Comparison of ENCODE assay signal across 15 cellular contexts in genomic region chr13:110338441-110339101, GRCh38. TPM values are rescaled to one million over a fixed set of nuclear protein-coding genes. Genes with fewer than 3 reads are reported as not detected.
DNase-seq lines count a peak whose midpoint lies in the region; ATAC-seq, FAIRE-seq and TF ChIP-seq lines count a peak whose summit lies in the region.
"Had no signal": no experiment of that assay in that cellular context is flagged by ENCODE, and none has a peak within 500 bp of the region (broad histone marks: within the 10 kb centered on the region; RNA-seq: fewer than 3 reads in every experiment).

No MANE protein-coding gene starts in this region.

- H3K4me3 ChIP-seq in astrocyte (ENCODE audit: insufficient read depth, low read depth, low read length) (no peak overlapping the region), WERI-Rb-1 (ENCODE audit: low read depth, low read length) (no peak overlapping the region)
- H3K4me3 ChIP-seq: HAP-1 had no signal

- H4K20me1 ChIP-seq in astrocyte (ENCODE audit: insufficient read depth, low read length): no peaks in the 10 kb centered on the region

- H3K27ac ChIP-seq in astrocyte (ENCODE audit: low read depth, low read length) (peak overlapping the region; percentile 99), WERI-Rb-1 (no peak overlapping the region)

- H3K4me1 Mint-ChIP-seq in astrocyte (ENCODE audit: low read depth, unreplicated experiment): peaks cover 86% of the 10 kb centered on the region
- peaks cover 19% of the 10 kb centered on the region for H3K4me1 Mint-ChIP-seq in activated CD8-positive, alpha-beta T cell treated with anti-CD3 and anti-CD28 coated beads, Interleukin-2, amount 10 ng/mL, durations not matched to agents 7 days and 5 days (ENCODE audit: low read depth)

- peak; percentile 74 for ATAC-seq in left ventricle myocardium superior
- no peak for ATAC-seq in activated CD8-positive, alpha-beta T cell treated with anti-CD3 and anti-CD28 coated beads, Interleukin-2, amount 10 ng/mL, durations not matched to agents 7 days and 5 days
- ATAC-seq: stimulated activated naive CD8-positive, alpha-beta T cell treated with anti-CD3 and anti-CD28 coated beads, Interleukin-15, amount 100 ng/mL, for 72 hours had no signal

- H3K36me3 ChIP-seq in astrocyte (ENCODE audit: insufficient read depth, low read length): peaks cover 10% of the 10 kb centered on the region
- no peaks in the 10 kb centered on the region for H3K36me3 ChIP-seq in WERI-Rb-1
- H3K36me3 ChIP-seq: BE2C, HAP-1 had no signal

- CTCF ChIA-PET in activated CD8-positive, alpha-beta T cell treated with anti-CD3 and anti-CD28 coated beads, Interleukin-2, amount 10 ng/mL, durations not matched to agents 7 days and 5 days (lab: Charles Lee): no interaction called here

- H3K79me2 ChIP-seq in astrocyte (ENCODE audit: insufficient read depth, low read length): peaks cover 75% of the 10 kb centered on the region

- H3K36me3 Mint-ChIP-seq in astrocyte (ENCODE audit: low read depth, unreplicated experiment): peaks cover 22% of the 10 kb centered on the region
- H3K36me3 Mint-ChIP-seq in activated CD8-positive, alpha-beta T cell treated with anti-CD3 and anti-CD28 coated beads, Interleukin-2, amount 10 ng/mL, durations not matched to agents 7 days and 5 days (ENCODE audit: low read depth): no peaks in the 10 kb centered on the region

- peaks cover 86% of the 10 kb centered on the region for H3K4me1 ChIP-seq in astrocyte (ENCODE audit: insufficient read depth, low read length)
- H3K4me1 ChIP-seq: BE2C, HAP-1 had no signal

- peak overlapping the region; percentile 52 for H3K4me3 Mint-ChIP-seq in astrocyte (ENCODE audit: unreplicated experiment)
- no peak overlapping the region for H3K4me3 Mint-ChIP-seq in activated CD8-positive, alpha-beta T cell treated with anti-CD3 and anti-CD28 coated beads, Interleukin-2, amount 10 ng/mL, durations not matched to agents 7 days and 5 days
- H3K4me3 Mint-ChIP-seq: stimulated activated naive CD8-positive, alpha-beta T cell treated with anti-CD3 and anti-CD28 coated beads, Interleukin-15, amount 100 ng/mL, for 72 hours had no signal

- H3K27me3 Mint-ChIP-seq in astrocyte (ENCODE audit: low read depth, unreplicated experiment): no peaks in the 10 kb centered on the region
- H3K27me3 Mint-ChIP-seq in activated CD8-positive, alpha-beta T cell treated with anti-CD3 and anti-CD28 coated beads, Interleukin-2, amount 10 ng/mL, durations not matched to agents 7 days and 5 days (ENCODE audit: low read depth): peaks cover 34% of the 10 kb centered on the region

- H3K27ac Mint-ChIP-seq in astrocyte (ENCODE audit: unreplicated experiment): peak overlapping the region; percentile 99
- H3K27ac Mint-ChIP-seq in activated CD8-positive, alpha-beta T cell treated with anti-CD3 and anti-CD28 coated beads, Interleukin-2, amount 10 ng/mL, durations not matched to agents 7 days and 5 days: no peak overlapping the region
- H3K27ac Mint-ChIP-seq: stimulated activated naive CD8-positive, alpha-beta T cell treated with anti-CD3 and anti-CD28 coated beads, Interleukin-15, amount 100 ng/mL, for 72 hours had no signal

- no peak for FAIRE-seq in astrocyte (lab: Jason Lieb, UNC)
- FAIRE-seq: frontal cortex, GM18507 had no signal

- H2AFZ ChIP-seq in astrocyte (ENCODE audit: low read depth, low read length): no peak overlapping the region

- TF ChIP-seq CTCF in astrocyte (IDR thresholded peaks at IDR 0.05; ENCODE audit: insufficient read depth, low read depth, low read length): no peak
- TF ChIP-seq CTCF in WERI-Rb-1 (IDR thresholded peaks at IDR 0.05; ENCODE audit: low read depth, low read length): no peak

- H3K9me3 Mint-ChIP-seq in astrocyte (ENCODE audit: unreplicated experiment): peaks cover 3% of the 10 kb centered on the region
- no peaks in the 10 kb centered on the region for H3K9me3 Mint-ChIP-seq in activated CD8-positive, alpha-beta T cell treated with anti-CD3 and anti-CD28 coated beads, Interleukin-2, amount 10 ng/mL, durations not matched to agents 7 days and 5 days (ENCODE audit: insufficient read depth)
- H3K9me3 Mint-ChIP-seq: stimulated activated naive CD8-positive, alpha-beta T cell treated with anti-CD3 and anti-CD28 coated beads, Interleukin-15, amount 100 ng/mL, for 72 hours had no signal

- intact Hi-C loops in left ventricle myocardium superior (cut with micrococcal nuclease): no loop called here

- H3K27me3 ChIP-seq in astrocyte (ENCODE audit: insufficient read depth, low read length) (no peaks in the 10 kb centered on the region), WERI-Rb-1 (ENCODE audit: insufficient read depth, low read depth, severe bottlenecking) (no peaks in the 10 kb centered on the region)

- peak overlapping the region; percentile 31 for H3K4me2 ChIP-seq in astrocyte (ENCODE audit: low read length)

- peak overlapping the region; percentile 89 for H3K9ac ChIP-seq in astrocyte (ENCODE audit: low read length)

- POLR2A ChIA-PET in activated CD8-positive, alpha-beta T cell treated with anti-CD3 and anti-CD28 coated beads, Interleukin-2, amount 10 ng/mL, durations not matched to agents 7 days and 5 days (lab: Charles Lee): no interaction called here

- DNase-seq in AG08395 (ENCODE audit: low spot score) (peak; percentile 67), astrocyte (ENCODE audit: low read depth) (peak; percentile 88), left ventricle myocardium superior (peak; percentile 76), putamen (ENCODE audit: low spot score) (peak; percentile 14), WERI-Rb-1 (no peak), NCI-H510A (lab: John Stamatoyannopoulos, UW) (no peak)
- no peak for DNase-seq in activated CD8-positive, alpha-beta T cell treated with anti-CD3 and anti-CD28 coated beads, Interleukin-2, amount 10 ng/mL, durations not matched to agents 7 days and 5 days
- no peak for DNase-seq in stimulated activated CD4-positive, alpha-beta T cell treated with anti-CD3 and anti-CD28 coated beads, Interleukin-15, amount 100 ng/mL, for 24 hours
- DNase-seq: activated T-cell treated with anti-CD3 and anti-CD28 coated beads, Interleukin-2, amount 50 U/mL, for 1 hour; BE2C; NCI-H446; stimulated activated naive CD8-positive, alpha-beta T cell treated with anti-CD3 and anti-CD28 coated beads, Interleukin-15, amount 100 ng/mL, for 72 hours had no signal

- H3K9me3 ChIP-seq in astrocyte (ENCODE audit: insufficient read depth, low read depth, low read length) (no peaks in the 10 kb centered on the region), WERI-Rb-1 (ENCODE audit: severe bottlenecking) (no peaks in the 10 kb centered on the region)
- H3K9me3 ChIP-seq: BE2C, HAP-1 had no signal

RNA-seq across cellular contexts. Expression of gene COL4A2, which starts 31.5 kb away (rescaled TPM):
- total RNA-seq in astrocyte (1,414 and 1,647 TPM in 2 replicates), left ventricle myocardium superior (126 TPM)
- not detected for total RNA-seq in activated CD8-positive, alpha-beta T cell treated with anti-CD3 and anti-CD28 coated beads, Interleukin-2, amount 10 ng/mL, durations not matched to agents 7 days and 5 days

RNA-seq across cellular contexts. Expression of gene COL4A1, which starts 31.6 kb away (rescaled TPM):
- total RNA-seq in astrocyte: 2,489 and 3,103 TPM in 2 replicates
- total RNA-seq in left ventricle myocardium superior: 119 TPM
- not detected for total RNA-seq in activated CD8-positive, alpha-beta T cell treated with anti-CD3 and anti-CD28 coated beads, Interleukin-2, amount 10 ng/mL, durations not matched to agents 7 days and 5 days

Comparison
In these comparisons a context has a peak if more than half of its experiments do, and no peak if none do; other contexts are left out.
1. DNase-seq: peak in AG08395 (single experiment), astrocyte (single experiment), left ventricle myocardium superior (single experiment) and putamen (single experiment); none in WERI-Rb-1 (single experiment), NCI-H510A (single experiment), activated CD8-positive, alpha-beta T cell treated with anti-CD3 and anti-CD28 coated beads, Interleukin-2, amount 10 ng/mL, durations not matched to agents 7 days and 5 days (single experiment) and stimulated activated CD4-positive, alpha-beta T cell treated with anti-CD3 and anti-CD28 coated beads, Interleukin-15, amount 100 ng/mL, for 24 hours (single experiment).
2. RNA of gene COL4A2, which starts 31.5 kb away (total RNA-seq): 1,414 to 1,647 TPM in astrocyte and 126 TPM in left ventricle myocardium superior (single experiment); not detected in activated CD8-positive, alpha-beta T cell treated with anti-CD3 and anti-CD28 coated beads, Interleukin-2, amount 10 ng/mL, durations not matched to agents 7 days and 5 days; every median in the first group is over 100 times any median in the second.
3. RNA of gene COL4A1, which starts 31.6 kb away (total RNA-seq): 2,489 to 3,103 TPM in astrocyte and 119 TPM in left ventricle myocardium superior (single experiment); not detected in activated CD8-positive, alpha-beta T cell treated with anti-CD3 and anti-CD28 coated beads, Interleukin-2, amount 10 ng/mL, durations not matched to agents 7 days and 5 days; every median in the first group is over 100 times any median in the second.